Comparison of ENCODE assay signal across 21 cellular contexts in genomic region chr13:50277127-50277526, GRCh38.
DNase-seq lines count a peak whose midpoint lies in the region; ATAC-seq, FAIRE-seq and TF ChIP-seq lines count a peak whose summit lies in the region.
"Had no signal": no experiment of that assay in that cellular context is flagged by ENCODE, and none has a peak within 500 bp of the region (broad histone marks: within the 10 kb centered on the region; RNA-seq: fewer than 3 reads in every experiment).

No MANE protein-coding gene starts in this region.

- H2BK12ac ChIP-seq in H1 (ENCODE audit: low read depth, low read length) = peak overlapping the region; percentile 95; the same call in 1 of the 2 replicates
- no peak overlapping the region for H2BK12ac ChIP-seq in neuronal stem cell (ENCODE audit: low read length)

- no peaks in the 10 kb centered on the region for H3K36me3 ChIP-seq in H1 (ENCODE audit: control insufficient read depth in 2 of 4, insufficient read depth in 4 of 4, low read length in 3 of 4)
- H3K36me3 ChIP-seq in neuronal stem cell (replicated peaks in 1 of 2; ENCODE audit: control insufficient read depth in 2 of 2, insufficient read depth in 2 of 2, low read length in 2 of 2) = no peaks in the 10 kb centered on the region
- H3K36me3 ChIP-seq: BLaER1 treated with 17β-estradiol and CSF1 and Interleukin-3, amounts not matched to agents 10 nM and 100 nM had no signal

- no peak for ATAC-seq in activated T-cell treated with anti-CD3 and anti-CD28 coated beads, Interleukin-2, amount 50 U/mL, for 72 hours (replicated peaks in 1 of 2)
- ATAC-seq: PC-3, Right ventricle myocardium inferior had no signal

- CTCF ChIA-PET in H1 (lab: Charles Lee; ENCODE audit: partially characterized antibody) = no interaction called here

- no peak overlapping the region; the same call in 1 of the 2 replicates for H2BK15ac ChIP-seq in H1 (ENCODE audit: low read length)
- no peak overlapping the region for H2BK15ac ChIP-seq in neuronal stem cell (ENCODE audit: low read length)

- H3K4me3 ChIP-seq in NB4 (ENCODE audit: low read depth, low read length) (no peak overlapping the region), H1 (ENCODE audit: extremely low read depth in 1 of 4, insufficient read depth in 2 of 4, low read depth in 3 of 4, low read length in 4 of 4) (no peak overlapping the region), neuronal stem cell (ENCODE audit: low read length in 2 of 2) (no peak overlapping the region)
- H3K4me3 ChIP-seq: BLaER1 treated with 17β-estradiol and CSF1 and Interleukin-3, amounts not matched to agents 10 nM and 100 nM had no signal

- H2AFZ ChIP-seq in H1 (ENCODE audit: low read length) = no peak overlapping the region
- H2AFZ ChIP-seq in neuronal stem cell (ENCODE audit: low read length) = no peak overlapping the region

- peaks cover 24% of the 10 kb centered on the region for H3K27me3 Mint-ChIP-seq in activated T-cell treated with anti-CD3 and anti-CD28 coated beads, Interleukin-2, amount 50 U/mL, for 72 hours (ENCODE audit: low read depth)

- H3K23me2 ChIP-seq in H1 (ENCODE audit: low read depth, low read length) = no peaks in the 10 kb centered on the region

- 93% methylated on average over 6 of the region's 6 CpGs; no CpG with 5 or more reads in 1 of the 2 experiments for WGBS in H1 (ENCODE audit: extremely low coverage in 1 of 2, insufficient coverage in 1 of 2, insufficient read length in 1 of 2, insufficient replicate concordance in 2 of 2, low coverage in 1 of 2, low lambda C conversion rate in 2 of 2, missing lambda C conversion rate in 1 of 2), 2 experiments
- no CpG with 5 or more reads among the region's 6 CpGs for WGBS in neuronal stem cell (ENCODE audit: extremely low coverage in 2 of 2, insufficient read length in 2 of 2, insufficient replicate concordance in 1 of 2), 2 donors

- POLR2A ChIA-PET in H1 (lab: Charles Lee; ENCODE audit: partially characterized antibody) = interaction anchor here (0.9 to 1.0 kb wide), 2 partner anchors 8 to 23 kb away, joined by 3 to 4 read pairs; no protein-coding TSS in a partner anchor

- H3K23ac ChIP-seq in H1 (ENCODE audit: insufficient read length) (no peak overlapping the region), neuronal stem cell (ENCODE audit: low read depth, low read length, poor library complexity) (no peak overlapping the region)

- H3K79me1 ChIP-seq in H1 (ENCODE audit: low read depth, low read length) (no peaks in the 10 kb centered on the region; the same call in none of the 2 replicates), neuronal stem cell (ENCODE audit: low read depth, low read length) (no peaks in the 10 kb centered on the region)

- H4K8ac ChIP-seq in H1 (ENCODE audit: extremely low read depth, insufficient read depth, low read length) = no peak overlapping the region
- no peak overlapping the region for H4K8ac ChIP-seq in neuronal stem cell (ENCODE audit: low read depth, low read length)

- no peaks in the 10 kb centered on the region for H3K79me2 ChIP-seq in H1 (ENCODE audit: control insufficient read depth in 1 of 2, insufficient read depth in 2 of 2, low read length in 2 of 2)

- H3K4me1 ChIP-seq in H1 (replicated peaks in 1 of 4; ENCODE audit: control insufficient read depth in 3 of 4, insufficient read depth in 4 of 4, low read length in 3 of 4) (peaks cover 0 to 19% (median 10%) of the 10 kb centered on the region in 4 experiments; a peak in 4 of 7 replicates), neuronal stem cell (ENCODE audit: control insufficient read depth in 2 of 2, insufficient read depth in 1 of 2, low read depth in 1 of 2, low read length in 2 of 2) (peaks cover 0 to 2% of the 10 kb centered on the region in 2 donors)

- TF ChIP-seq CTCF in NB4 (IDR thresholded peaks at IDR 0.05; ENCODE audit: low read depth, low read length) = no peak
- TF ChIP-seq CTCF in H1 (IDR thresholded peaks at IDR 0.05; ENCODE audit: control extremely low read depth in 1 of 3, insufficient read depth in 1 of 3, low read depth in 1 of 3, low read length in 3 of 3) = no peak

- no peak for FAIRE-seq in H1 (lab: Jason Lieb, UNC)

- peak overlapping the region; percentile 77; the same call in 1 of the 2 replicates for H2BK20ac ChIP-seq in H1 (ENCODE audit: low read length)

- no peak overlapping the region for H4K5ac ChIP-seq in H1 (ENCODE audit: insufficient read length, low read depth, low read length)

- peak overlapping the region; percentile 12 for H3K14ac ChIP-seq in H1 (ENCODE audit: insufficient read length)
- H3K14ac ChIP-seq in neuronal stem cell (ENCODE audit: low read length) = peak overlapping the region; percentile 61

- DNase-seq in SIG-M5 treated with dmso at 0.1 percent for 504 hours (lab: John Stamatoyannopoulos, UW; ENCODE audit: unreplicated experiment) = peak; percentile 24
- no peak for DNase-seq in SIG-M5 (lab: John Stamatoyannopoulos, UW)
- DNase-seq in NB4 (ENCODE audit: low read depth) = peak; percentile 41
- no peak for DNase-seq in H1 (ENCODE audit: low read depth in 1 of 2, low spot score in 2 of 2)
- no peak for DNase-seq in neuronal stem cell (ENCODE audit: low spot score)
- DNase-seq in HuH-7 (ENCODE audit: low spot score) = no peak
- no peak for DNase-seq in activated T-cell treated with anti-CD3 and anti-CD28 coated beads, Interleukin-2, amount 50 U/mL, for 72 hours
- DNase-seq in NOMO-1 treated with dmso at 0.1 percent for 144 hours (lab: John Stamatoyannopoulos, UW; ENCODE audit: unreplicated experiment) = no peak
- DNase-seq: 8988T, EL, H9, IMR-90, Kasumi-1, MV-4-11, NCI-H1417 treated with DMSO at 0.1 percent for 48 hours, NCI-H1930, NCI-H69, PC-3, SK-N-SH had no signal

- no peak overlapping the region for H3K27ac ChIP-seq in H1 (ENCODE audit: low read depth, low read length)
- no peak overlapping the region for H3K27ac ChIP-seq in neuronal stem cell (replicated peaks; ENCODE audit: low read length)
- H3K27ac ChIP-seq: BLaER1 treated with 17β-estradiol and CSF1 and Interleukin-3, amounts not matched to agents 10 nM and 100 nM had no signal

- no peak for TF ChIP-seq POLR2A in NB4 (IDR thresholded peaks at IDR 0.05; ENCODE audit: extremely low read depth, insufficient read length)
- TF ChIP-seq POLR2A in H1 (IDR thresholded peaks at IDR 0.05; ENCODE audit: control extremely low read depth in 1 of 2, low read depth in 2 of 2, low read length in 2 of 2) = no peak

- H2AK5ac ChIP-seq in H1 (ENCODE audit: low read depth, low read length) (peak overlapping the region; percentile 97), neuronal stem cell (ENCODE audit: low read depth, low read length) (no peak overlapping the region)

- no peak overlapping the region for H3K27ac Mint-ChIP-seq in activated T-cell treated with anti-CD3 and anti-CD28 coated beads, Interleukin-2, amount 50 U/mL, for 72 hours

- H3K9ac ChIP-seq in H1 (replicated peaks in 1 of 4; ENCODE audit: extremely low read depth in 1 of 4, low read depth in 3 of 4, low read length in 3 of 4) (no peak overlapping the region; a peak in 1 of 7 replicates), neuronal stem cell (ENCODE audit: low read depth, low read length, poor library complexity) (peak overlapping the region; percentile 68)
- H3K9ac ChIP-seq: BLaER1 treated with 17β-estradiol and CSF1 and Interleukin-3, amounts not matched to agents 10 nM and 100 nM; SK-N-SH had no signal

- no peak overlapping the region for H2BK120ac ChIP-seq in H1 (replicated peaks; ENCODE audit: low read depth, low read length)
- H2BK120ac ChIP-seq in neuronal stem cell (ENCODE audit: low read depth, low read length) = no peak overlapping the region

- no peaks in the 10 kb centered on the region for H3K9me3 ChIP-seq in H1 (ENCODE audit: insufficient read depth in 2 of 2, low read depth in 1 of 2, low read length in 1 of 2)
- peaks cover 3 to 4% of the 10 kb centered on the region in 2 donors for H3K9me3 ChIP-seq in neuronal stem cell (replicated peaks in 1 of 2; ENCODE audit: control insufficient read depth in 2 of 2, insufficient read depth in 1 of 2, low read depth in 1 of 2, low read length in 2 of 2)

- H3K4me2 ChIP-seq in H1 (ENCODE audit: insufficient read depth in 1 of 2, low read depth in 2 of 2, low read length in 2 of 2) = peak overlapping the region in 1 of 2 experiments; percentile 37; a peak in 1 of 4 replicates
- no peak overlapping the region for H3K4me2 ChIP-seq in neuronal stem cell (ENCODE audit: insufficient read depth, low read length, poor library complexity, severe bottlenecking)
- H3K4me2 ChIP-seq: SK-N-SH had no signal

- peaks cover 2 to 5% of the 10 kb centered on the region in 2 donors for H3K36me3 Mint-ChIP-seq in activated T-cell treated with anti-CD3 and anti-CD28 coated beads, Interleukin-2, amount 50 U/mL, for 72 hours (ENCODE audit: insufficient read depth in 2 of 2)

- no peak for TF ChIP-seq EP300 in H1 (IDR thresholded peaks at IDR 0.05; ENCODE audit: borderline replicate concordance in 1 of 2, low read depth in 2 of 2, low read length in 2 of 2)

- H2BK5ac ChIP-seq in H1 (ENCODE audit: low read depth, low read length) = peak overlapping the region; percentile 85; the same call in 1 of the 2 replicates
- H2BK5ac ChIP-seq in neuronal stem cell (ENCODE audit: low read length) = no peak overlapping the region

- no peak overlapping the region for H3K4me3 Mint-ChIP-seq in activated T-cell treated with anti-CD3 and anti-CD28 coated beads, Interleukin-2, amount 50 U/mL, for 72 hours
- H3K4me3 Mint-ChIP-seq: H9 had no signal

- H3K9me3 Mint-ChIP-seq in activated T-cell treated with anti-CD3 and anti-CD28 coated beads, Interleukin-2, amount 50 U/mL, for 72 hours = peaks cover 2 to 8% of the 10 kb centered on the region in 2 donors

- H3K4ac ChIP-seq in H1 (replicated peaks; ENCODE audit: insufficient read length, low read depth, low read length) = no peak overlapping the region
- H3K4ac ChIP-seq in neuronal stem cell (ENCODE audit: low read length) = no peak overlapping the region

- H3K18ac ChIP-seq in H1 (ENCODE audit: extremely low read depth, low read length) = peak overlapping the region; percentile 28; the same call in 1 of the 2 replicates
- no peak overlapping the region for H3K18ac ChIP-seq in neuronal stem cell (ENCODE audit: low read length)

- no peak for TF ChIP-seq RAD21 in H1 (IDR thresholded peaks at IDR 0.05 in 1 of 2, conservative IDR thresholded peaks at IDR 0.05 in 1 of 2; ENCODE audit: low read depth in 2 of 2, low read length in 2 of 2)

- H3K27me3 ChIP-seq in H1 (replicated peaks in 1 of 4; ENCODE audit: control insufficient read depth in 3 of 4, extremely low read depth in 1 of 4, insufficient read depth in 3 of 4, low read length in 3 of 4) (no peaks in the 10 kb centered on the region), neuronal stem cell (ENCODE audit: control insufficient read depth in 3 of 3, insufficient read depth in 3 of 3, low read depth in 1 of 3, low read length in 3 of 3) (no peaks in the 10 kb centered on the region)
- H3K27me3 ChIP-seq: BLaER1 treated with 17β-estradiol and CSF1 and Interleukin-3, amounts not matched to agents 10 nM and 100 nM had no signal

- H4K91ac ChIP-seq in H1 (replicated peaks; ENCODE audit: insufficient read length, low read length) (no peak overlapping the region), neuronal stem cell (ENCODE audit: low read depth, low read length, poor library complexity) (no peak overlapping the region)

- H3K56ac ChIP-seq in H1 (replicated peaks; ENCODE audit: insufficient read length, low read depth, low read length) = no peak overlapping the region

- H4K20me1 ChIP-seq in H1 (replicated peaks in 1 of 2; ENCODE audit: control insufficient read depth in 1 of 2, insufficient read depth in 2 of 2, low read length in 2 of 2) = no peaks in the 10 kb centered on the region
- H4K20me1 ChIP-seq: BLaER1 treated with 17β-estradiol and CSF1 and Interleukin-3, amounts not matched to agents 10 nM and 100 nM had no signal

- H3K4me1 Mint-ChIP-seq in activated T-cell treated with anti-CD3 and anti-CD28 coated beads, Interleukin-2, amount 50 U/mL, for 72 hours (ENCODE audit: low read depth) = no peaks in the 10 kb centered on the region

Comparison
In these comparisons a context has a peak if more than half of its experiments do, and no peak if none do; other contexts are left out.
1. DNase-seq: peak in SIG-M5 treated with dmso at 0.1 percent for 504 hours (single experiment) and NB4 (single experiment); none in SIG-M5 (single experiment), H1 (0 of 2), neuronal stem cell (single experiment), HuH-7 (single experiment), activated T-cell treated with anti-CD3 and anti-CD28 coated beads, Interleukin-2, amount 50 U/mL, for 72 hours (0 of 2) and NOMO-1 treated with dmso at 0.1 percent for 144 hours (single experiment).